Comparison of ENCODE assay signal across 17 cellular contexts in genomic region chr11:38169286-38169685, GRCh38.
A peak's percentile ranks its signal among the peaks of the same experiment; 100 is the strongest.
DNase-seq lines count a peak whose midpoint lies in the region; ATAC-seq and TF ChIP-seq lines count a peak whose summit lies in the region.
"Had no signal": no experiment of that assay in that cellular context is flagged by ENCODE, and none has a peak within 500 bp of the region (broad histone marks: within the 10 kb centered on the region; RNA-seq: fewer than 3 reads in every experiment).

No MANE protein-coding gene starts in this region.

- BruUV-seq in Calu3 (replicated peaks; lab: Mats Ljungman, UMichigan), result no TSS peak

- H2BK12ac ChIP-seq in mesenchymal stem cell (ENCODE audit: low read length in 2 of 2), result no peak overlapping the region

- H2AK5ac ChIP-seq in mesenchymal stem cell (ENCODE audit: low read length, severe bottlenecking), result no peak overlapping the region

- no peak overlapping the region for H3K4me2 ChIP-seq in mesenchymal stem cell (ENCODE audit: low read length, poor library complexity, severe bottlenecking)

- no peak overlapping the region for H4K8ac ChIP-seq in mesenchymal stem cell (ENCODE audit: low read length)

- H3K27ac Mint-ChIP-seq in Calu3 (ENCODE audit: unreplicated experiment), result peak overlapping the region; percentile 50
- H3K27ac Mint-ChIP-seq in chondrocyte (ENCODE audit: unreplicated experiment), result peak overlapping the region; percentile 20
- H3K27ac Mint-ChIP-seq: activated CD8-positive, alpha-beta T cell treated with anti-CD3 and anti-CD28 coated beads for 36 hours had no signal

- H3K14ac ChIP-seq in mesenchymal stem cell (ENCODE audit: low read length in 2 of 2), result no peak overlapping the region

- no peak overlapping the region for H3K4ac ChIP-seq in mesenchymal stem cell (ENCODE audit: low read depth in 1 of 2, low read length in 2 of 2)

- intact Hi-C loops in Calu3 (cut with micrococcal nuclease; ENCODE audit: unreplicated experiment), result no loop called here
- intact Hi-C loops in aorta (cut with DNase I), result no loop called here

- H3K4me1 ChIP-seq in mesenchymal stem cell (ENCODE audit: control insufficient read depth, insufficient read depth, low read depth, low read length) (no peaks in the 10 kb centered on the region), aorta (ENCODE audit: control insufficient read depth in 1 of 2, insufficient read depth in 2 of 2, low read length in 2 of 2) (no peaks in the 10 kb centered on the region)

- H3K4me1 Mint-ChIP-seq in Calu3 (ENCODE audit: low read depth, unreplicated experiment) (peaks cover 13% of the 10 kb centered on the region), chondrocyte (ENCODE audit: low read depth) (peaks cover 28% of the 10 kb centered on the region)

- H4K91ac ChIP-seq in mesenchymal stem cell (ENCODE audit: low read length), result no peak overlapping the region

- no peak overlapping the region for H3K27ac ChIP-seq in mesenchymal stem cell (ENCODE audit: low read length, poor library complexity, severe bottlenecking)
- no peak overlapping the region for H3K27ac ChIP-seq in aorta (ENCODE audit: low read depth in 1 of 2, low read length in 2 of 2)
- H3K27ac ChIP-seq: HL-60 had no signal

- no peak overlapping the region for H2AFZ ChIP-seq in mesenchymal stem cell (ENCODE audit: low read depth, low read length)

- no peak overlapping the region for H3K18ac ChIP-seq in mesenchymal stem cell (ENCODE audit: low read depth in 1 of 2, low read length in 2 of 2)

- no peak overlapping the region for H3K4me3 Mint-ChIP-seq in Calu3 (ENCODE audit: low read depth, unreplicated experiment)
- H3K4me3 Mint-ChIP-seq in chondrocyte (ENCODE audit: unreplicated experiment), result no peak overlapping the region
- H3K4me3 Mint-ChIP-seq: activated CD8-positive, alpha-beta T cell treated with anti-CD3 and anti-CD28 coated beads for 36 hours had no signal

- H3K4me3 ChIP-seq in mesenchymal stem cell (ENCODE audit: insufficient read depth in 1 of 2, low read depth in 1 of 2, low read length in 2 of 2), result no peak overlapping the region
- no peak overlapping the region for H3K4me3 ChIP-seq in aorta (ENCODE audit: low read length in 2 of 2)

- H3K27me3 ChIP-seq in mesenchymal stem cell (ENCODE audit: control insufficient read depth in 1 of 2, insufficient read depth in 1 of 2, low read length in 2 of 2) (no peaks in the 10 kb centered on the region), aorta (ENCODE audit: control insufficient read depth in 1 of 2, insufficient read depth in 2 of 2, low read length in 1 of 2) (no peaks in the 10 kb centered on the region)

- H2BK15ac ChIP-seq in mesenchymal stem cell (ENCODE audit: low read depth, poor library complexity, severe bottlenecking), result no peak overlapping the region

- CTCF ChIA-PET in Calu3 (lab: Charles Lee), result interaction anchor here (1.1 kb wide), 1 partner anchor 197 kb away, joined by 3 read pairs; no protein-coding TSS in a partner anchor

- ATAC-seq in aorta (ENCODE audit: low FRiP score), result no peak
- ATAC-seq: activated CD8-positive, alpha-beta T cell treated with anti-CD3 and anti-CD28 coated beads for 36 hours had no signal

- no peak overlapping the region for H3K23ac ChIP-seq in mesenchymal stem cell (ENCODE audit: low read length in 2 of 2)

- H2BK5ac ChIP-seq in mesenchymal stem cell (ENCODE audit: low read depth, low read length, poor library complexity, severe bottlenecking), result no peak overlapping the region

- H3K36me3 ChIP-seq in mesenchymal stem cell (ENCODE audit: control insufficient read depth in 1 of 2, insufficient read depth in 2 of 2, low read depth in 1 of 2, low read length in 2 of 2) (no peaks in the 10 kb centered on the region), aorta (ENCODE audit: control insufficient read depth in 1 of 2, insufficient read depth in 2 of 2, low read length in 1 of 2) (no peaks in the 10 kb centered on the region)

- no peak for DNase-seq in Calu3
- peak; percentile 78 for DNase-seq in M059J (ENCODE audit: low read depth)
- no peak for DNase-seq in chondrocyte (ENCODE audit: low spot score)
- DNase-seq in mesenchymal stem cell, result peak; percentile 55
- DNase-seq in T-helper 1 cell, result no peak
- no peak for DNase-seq in aorta
- DNase-seq in activated CD4-positive, alpha-beta T cell treated with anti-CD3 and anti-CD28 coated beads for 1 hour, result no peak
- no peak for DNase-seq in mucosa of gallbladder (ENCODE audit: low spot score)
- DNase-seq: activated CD8-positive, alpha-beta T cell treated with anti-CD3 and anti-CD28 coated beads for 36 hours; activated gamma-delta T cell treated with Interleukin-2 at 50 U/mL for 16 hours; AML-193; DND-41; NCI-H1092; NCI-H345; retina; stimulated activated naive CD4-positive, alpha-beta T cell treated with Interleukin-2 at 50 U/mL for 16 hours had no signal

- TF ChIP-seq CTCF in Calu3 (IDR thresholded peaks at IDR 0.05; ENCODE audit: unreplicated experiment), result no peak
- TF ChIP-seq CTCF in chondrocyte (IDR thresholded peaks at IDR 0.05), result no peak

- H3K9me3 Mint-ChIP-seq in Calu3 (ENCODE audit: low read depth, unreplicated experiment), result peaks cover 7% of the 10 kb centered on the region
- peaks cover 18% of the 10 kb centered on the region for H3K9me3 Mint-ChIP-seq in chondrocyte (ENCODE audit: low read depth)

- H3K27me3 Mint-ChIP-seq in Calu3 (ENCODE audit: unreplicated experiment), result no peaks in the 10 kb centered on the region
- H3K27me3 Mint-ChIP-seq in chondrocyte (ENCODE audit: low read depth), result no peaks in the 10 kb centered on the region
- H3K27me3 Mint-ChIP-seq: activated CD8-positive, alpha-beta T cell treated with anti-CD3 and anti-CD28 coated beads for 36 hours had no signal

- H3K79me1 ChIP-seq in mesenchymal stem cell (replicated peaks; ENCODE audit: low read length, poor library complexity, severe bottlenecking), result no peaks in the 10 kb centered on the region

- peaks cover 4% of the 10 kb centered on the region for H3K36me3 Mint-ChIP-seq in Calu3 (ENCODE audit: insufficient read depth, unreplicated experiment)
- peaks cover 5% of the 10 kb centered on the region for H3K36me3 Mint-ChIP-seq in chondrocyte (ENCODE audit: low read depth)

- H2BK120ac ChIP-seq in mesenchymal stem cell (ENCODE audit: low read depth, low read length), result no peak overlapping the region

- 0% methylated on average over 1 of the region's 1 CpG for WGBS in mesenchymal stem cell
- WGBS in aorta, 2 donors, result 12 to 19% methylated on average over 1 of the region's 1 CpG

- H3K9me3 ChIP-seq in mesenchymal stem cell (ENCODE audit: control insufficient read depth, low read length) (no peaks in the 10 kb centered on the region), aorta (ENCODE audit: control insufficient read depth, low read length) (no peaks in the 10 kb centered on the region)

- no peak overlapping the region for H3K9ac ChIP-seq in mesenchymal stem cell (ENCODE audit: low read length)

Comparison
In these comparisons a context has a peak if more than half of its experiments do, and no peak if none do; other contexts are left out.
1. DNase-seq: peak in M059J (single experiment) and mesenchymal stem cell (single experiment); none in Calu3 (single experiment), chondrocyte (single experiment), T-helper 1 cell (0 of 5), aorta (0 of 2), activated CD4-positive, alpha-beta T cell treated with anti-CD3 and anti-CD28 coated beads for 1 hour (single experiment) and mucosa of gallbladder (single experiment).